18 cellular contexts compared by ENCODE assay signal in the genomic region with DNA sequence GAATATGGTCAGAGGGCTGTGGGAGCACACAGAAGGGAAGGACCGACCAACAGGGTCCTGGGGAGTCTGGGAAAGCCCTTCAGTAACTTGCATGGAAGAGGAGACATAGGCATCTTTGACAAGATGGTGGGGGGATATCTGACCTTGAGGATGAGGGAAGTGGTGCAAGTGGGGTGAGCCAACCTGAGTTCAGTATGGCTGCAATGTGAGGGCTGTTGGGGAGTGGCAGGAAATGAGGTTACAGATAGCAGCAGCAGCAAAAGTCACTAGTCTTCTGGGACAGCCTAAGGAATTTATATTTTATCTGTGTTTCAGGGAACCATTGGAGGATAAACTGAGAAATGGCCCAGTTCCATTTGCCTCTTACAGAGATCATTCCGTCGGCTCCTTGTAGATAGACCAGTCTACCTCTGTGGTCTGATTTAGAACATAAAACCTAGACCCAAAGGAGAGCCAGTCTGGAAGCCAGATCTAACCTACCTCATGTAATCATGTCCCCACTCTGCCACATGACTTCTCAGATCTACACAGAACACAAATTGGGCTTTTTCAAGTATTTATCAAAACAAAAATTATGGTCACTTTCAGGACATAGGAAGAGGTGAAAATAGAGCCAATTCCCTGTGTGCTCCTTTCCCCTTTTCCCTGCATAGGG.
DNase-seq lines count a peak whose midpoint lies in the region; ATAC-seq, FAIRE-seq and TF ChIP-seq lines count a peak whose summit lies in the region.
"Had no signal": no experiment of that assay in that cellular context is flagged by ENCODE, and none has a peak within 500 bp of the region (broad histone marks: within the 10 kb centered on the region; RNA-seq: fewer than 3 reads in every experiment).

No MANE protein-coding gene starts in this region.

- H3K4me3 ChIP-seq in OCI-LY1 (ENCODE audit: low read depth, low read length, poor library complexity, severe bottlenecking), result no peak overlapping the region
- no peak overlapping the region for H3K4me3 ChIP-seq in bronchial epithelial cell (ENCODE audit: low read depth, low read length)
- H3K4me3 ChIP-seq in coronary artery, result no peak overlapping the region
- H3K4me3 ChIP-seq in endodermal cell (ENCODE audit: low read length), result no peak overlapping the region
- H3K4me3 ChIP-seq: ascending aorta had no signal

- peak; percentile 68 for FAIRE-seq in bronchial epithelial cell (lab: Jason Lieb, UNC)
- FAIRE-seq: TTC549, urothelium cell line had no signal

- peaks cover 79% of the 10 kb centered on the region for H3K4me1 Mint-ChIP-seq in stimulated activated naive CD8-positive, alpha-beta T cell treated with anti-CD3 and anti-CD28 coated beads, Interleukin-15, Interleukin-2, amounts not matched to agents 100 ng/mL and 50 ng/mL, for 24 hours (ENCODE audit: low read depth)
- peaks cover 15% of the 10 kb centered on the region for H3K4me1 Mint-ChIP-seq in endodermal cell

- no peaks in the 10 kb centered on the region for H3K9me2 ChIP-seq in OCI-LY1 (ENCODE audit: low read depth, low read length)

- H3K4me2 ChIP-seq in OCI-LY1 (ENCODE audit: low read length), result no peak overlapping the region

- TF ChIP-seq CTCF in OCI-LY1 (IDR thresholded peaks at IDR 0.05; ENCODE audit: low read length), result no peak
- no peak for TF ChIP-seq CTCF in bronchial epithelial cell (IDR thresholded peaks at IDR 0.05; ENCODE audit: insufficient read depth, low read length, severe bottlenecking)
- no peak for TF ChIP-seq CTCF in coronary artery (IDR thresholded peaks at IDR 0.05)
- TF ChIP-seq CTCF in endodermal cell (conservative IDR thresholded peaks at IDR 0.05), result no peak

- H3K79me2 ChIP-seq in OCI-LY1 (ENCODE audit: insufficient read depth, low read length), result peaks cover 17% of the 10 kb centered on the region; the same call in 1 of the 2 replicates

- 81 to 97% methylated on average over 3 of the region's 3 CpGs for WGBS in endodermal cell (ENCODE audit: insufficient coverage in 1 of 2, insufficient read length in 1 of 2), 2 experiments

- H3K9me3 Mint-ChIP-seq in stimulated activated naive CD8-positive, alpha-beta T cell treated with anti-CD3 and anti-CD28 coated beads, Interleukin-15, Interleukin-2, amounts not matched to agents 100 ng/mL and 50 ng/mL, for 24 hours, result peaks cover 22% of the 10 kb centered on the region
- H3K9me3 Mint-ChIP-seq in endodermal cell, result peaks cover 9% of the 10 kb centered on the region

- H3K4me1 ChIP-seq in OCI-LY1 (ENCODE audit: insufficient read depth, low read length, severe bottlenecking) (peaks cover 61% of the 10 kb centered on the region), endodermal cell (ENCODE audit: control insufficient read depth, insufficient read depth, low read length) (no peaks in the 10 kb centered on the region)
- H3K4me1 ChIP-seq: ascending aorta, BE2C had no signal

- no peak overlapping the region for H2AFZ ChIP-seq in OCI-LY1 (ENCODE audit: low read length)

- peaks cover 67% of the 10 kb centered on the region for H3K36me3 Mint-ChIP-seq in stimulated activated naive CD8-positive, alpha-beta T cell treated with anti-CD3 and anti-CD28 coated beads, Interleukin-15, Interleukin-2, amounts not matched to agents 100 ng/mL and 50 ng/mL, for 24 hours (ENCODE audit: low read depth)
- peaks cover 61% of the 10 kb centered on the region for H3K36me3 Mint-ChIP-seq in endodermal cell (ENCODE audit: low read depth)

- H3K27me3 Mint-ChIP-seq in stimulated activated naive CD8-positive, alpha-beta T cell treated with anti-CD3 and anti-CD28 coated beads, Interleukin-15, Interleukin-2, amounts not matched to agents 100 ng/mL and 50 ng/mL, for 24 hours, result no peaks in the 10 kb centered on the region
- no peaks in the 10 kb centered on the region for H3K27me3 Mint-ChIP-seq in endodermal cell (ENCODE audit: insufficient read depth)
- H3K27me3 Mint-ChIP-seq: dendritic cell treated with granulocyte-macrophage colony-stimulating factor and Interleukin-4, amounts not matched to agents 40 ng/mL and 50 ng/mL, for 4 days had no signal

- H3K27ac ChIP-seq in OCI-LY1 (ENCODE audit: low read depth, low read length, poor library complexity, severe bottlenecking) (peak overlapping the region; percentile 63), coronary artery (no peak overlapping the region), endodermal cell (ENCODE audit: low read depth, low read length) (no peak overlapping the region)
- H3K27ac ChIP-seq: ascending aorta had no signal

- H3K9ac ChIP-seq in OCI-LY1 (ENCODE audit: low read length) (no peak overlapping the region), endodermal cell (ENCODE audit: extremely low read depth, low read length, poor library complexity, severe bottlenecking) (no peak overlapping the region)

- no peak for ATAC-seq in stimulated activated naive CD8-positive, alpha-beta T cell treated with anti-CD3 and anti-CD28 coated beads, Interleukin-15, Interleukin-2, amounts not matched to agents 100 U/mL and 50 U/mL, for 24 hours

- H3K9me3 ChIP-seq in OCI-LY1 (ENCODE audit: low read length) (no peaks in the 10 kb centered on the region), endodermal cell (ENCODE audit: control insufficient read depth, low read length) (peaks cover 26% of the 10 kb centered on the region)
- H3K9me3 ChIP-seq: ascending aorta, BE2C had no signal

- no peak overlapping the region for H3K4me3 Mint-ChIP-seq in stimulated activated naive CD8-positive, alpha-beta T cell treated with anti-CD3 and anti-CD28 coated beads, Interleukin-15, Interleukin-2, amounts not matched to agents 100 ng/mL and 50 ng/mL, for 24 hours
- H3K4me3 Mint-ChIP-seq in endodermal cell, result no peak overlapping the region
- H3K4me3 Mint-ChIP-seq: dendritic cell treated with granulocyte-macrophage colony-stimulating factor and Interleukin-4, amounts not matched to agents 40 ng/mL and 50 ng/mL, for 4 days had no signal

- no peaks in the 10 kb centered on the region for H4K20me1 ChIP-seq in OCI-LY1 (ENCODE audit: insufficient read depth, low read length)

- no peak for DNase-seq in stimulated activated naive CD8-positive, alpha-beta T cell treated with anti-CD3 and anti-CD28 coated beads, Interleukin-15, Interleukin-2, amounts not matched to agents 100 U/mL and 50 U/mL, for 24 hours
- DNase-seq in bronchial epithelial cell (ENCODE audit: low read depth), result no peak
- no peak for DNase-seq in coronary artery (ENCODE audit: low spot score)
- no peak for DNase-seq in DMS153 (lab: John Stamatoyannopoulos, UW)
- DNase-seq in NCI-H1105 (lab: John Stamatoyannopoulos, UW), result no peak
- DNase-seq in endodermal cell, result no peak
- DNase-seq: activated CD8-positive, alpha-beta memory T cell treated with anti-CD3 and anti-CD28 coated beads, Interleukin-2, amount 50 U/mL, for 48 hours; BE2C; left cardiac atrium; NCI-H1930; NCI-H524 treated with DMSO at 0.1 percent for 48 hours; stimulated activated CD4-positive, alpha-beta T cell treated with anti-CD3 and anti-CD28 coated beads, Interleukin-2, amount 100 ng/mL, for 48 hours had no signal

- H3K27ac Mint-ChIP-seq in stimulated activated naive CD8-positive, alpha-beta T cell treated with anti-CD3 and anti-CD28 coated beads, Interleukin-15, Interleukin-2, amounts not matched to agents 100 ng/mL and 50 ng/mL, for 24 hours, result peak overlapping the region; percentile 51
- no peak overlapping the region for H3K27ac Mint-ChIP-seq in endodermal cell

- H3K36me3 ChIP-seq in OCI-LY1 (ENCODE audit: insufficient read depth, low read length) (peaks cover 69% of the 10 kb centered on the region), bronchial epithelial cell (ENCODE audit: control insufficient read depth, insufficient read depth, low read length) (no peaks in the 10 kb centered on the region), endodermal cell (ENCODE audit: control insufficient read depth, insufficient read depth, low read length) (peaks cover 45% of the 10 kb centered on the region)
- H3K36me3 ChIP-seq: ascending aorta, BE2C had no signal

- H3K27me3 ChIP-seq in OCI-LY1 (ENCODE audit: insufficient read depth, low read length), result no peaks in the 10 kb centered on the region
- no peaks in the 10 kb centered on the region for H3K27me3 ChIP-seq in bronchial epithelial cell (ENCODE audit: control insufficient read depth, insufficient read depth, low read length)
- no peaks in the 10 kb centered on the region for H3K27me3 ChIP-seq in endodermal cell (ENCODE audit: control insufficient read depth, insufficient read depth, low read length, poor library complexity, severe bottlenecking)
- H3K27me3 ChIP-seq: ascending aorta, BE2C had no signal

- H3F3A ChIP-seq in OCI-LY1 (ENCODE audit: insufficient read depth, low read length), result peaks cover 13% of the 10 kb centered on the region; the same call in 1 of the 2 replicates
